ENCODE assay signal across 12 cellular contexts in the genomic region with DNA sequence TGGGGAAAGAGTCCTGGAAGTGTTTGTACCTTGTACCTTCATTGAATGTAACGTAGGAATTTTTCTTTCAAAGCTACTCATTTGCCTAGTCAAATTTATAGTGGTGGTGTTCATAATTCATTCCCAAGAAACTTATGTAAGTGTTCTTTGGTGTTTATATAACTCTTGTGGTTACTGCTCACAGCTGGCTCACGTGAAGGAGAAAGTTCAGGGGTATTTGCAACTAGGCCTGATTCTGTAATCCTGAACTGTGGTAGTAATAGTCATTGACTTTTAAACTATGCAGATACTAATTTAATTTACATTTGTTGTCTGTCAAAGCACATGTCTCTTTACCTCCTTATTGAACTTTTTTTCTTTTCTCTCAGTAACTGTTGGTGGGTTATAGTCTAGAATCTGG. TPM values are rescaled to one million over a fixed set of nuclear protein-coding genes. Genes with fewer than 3 reads are reported as not detected.
DNase-seq lines count a peak whose midpoint lies in the region; ATAC-seq, FAIRE-seq and TF ChIP-seq lines count a peak whose summit lies in the region.
"Had no signal": no experiment of that assay in that cellular context is flagged by ENCODE, and none has a peak within 500 bp of the region (broad histone marks: within the 10 kb centered on the region; RNA-seq: fewer than 3 reads in every experiment).

No MANE protein-coding gene starts in this region.

- no peaks in the 10 kb centered on the region for H3K9me3 Mint-ChIP-seq in nephron
- H3K9me3 Mint-ChIP-seq: activated CD4-positive, alpha-beta memory T cell treated with anti-CD3 and anti-CD28 coated beads, Interleukin-2, amount 10 ng/mL, durations not matched to agents 7 days and 5 days; activated naive CD8-positive, alpha-beta T cell treated with anti-CD3 and anti-CD28 coated beads for 36 hours had no signal

- no peak for DNase-seq in A549 (ENCODE audit: low read depth in 1 of 2, low spot score in 1 of 2)
- peak; percentile 63 for DNase-seq in LHCN-M2 (ENCODE audit: low read depth)
- no peak for DNase-seq in esophagus squamous epithelium (lab: John Stamatoyannopoulos, UW)
- no peak for DNase-seq in left colon
- no peak for DNase-seq in dorsolateral prefrontal cortex
- no peak for DNase-seq in adrenal gland
- DNase-seq: activated CD4-positive, alpha-beta memory T cell treated with anti-CD3 and anti-CD28 coated beads, Interleukin-2, amount 10 ng/mL, durations not matched to agents 7 days and 5 days; activated naive CD8-positive, alpha-beta T cell treated with anti-CD3 and anti-CD28 coated beads for 36 hours; NCI-H748 treated with DMSO at 0.1 percent for 48 hours had no signal

- H3K27me3 ChIP-seq in esophagus squamous epithelium (no peaks in the 10 kb centered on the region), dorsolateral prefrontal cortex (no peaks in the 10 kb centered on the region), adrenal gland (no peaks in the 10 kb centered on the region)

- TF ChIP-seq EP300 in A549 (IDR thresholded peaks at IDR 0.05): no peak

- TF ChIP-seq POLR2A in A549 (IDR thresholded peaks at IDR 0.05; ENCODE audit: low read length) (no peak), esophagus squamous epithelium (IDR thresholded peaks at IDR 0.05) (no peak), adrenal gland (IDR thresholded peaks at IDR 0.05) (no peak)

- ATAC-seq in A549 (no peak), left colon (no peak)
- no peak for ATAC-seq in activated CD4-positive, CD25-positive, alpha-beta regulatory T cell treated with anti-CD3 and anti-CD28 coated beads, Interleukin-2, amount 50 U/mL, for 24 hours

- H3K9me3 ChIP-seq in A549 (no peaks in the 10 kb centered on the region), esophagus squamous epithelium (no peaks in the 10 kb centered on the region), adrenal gland (replicated peaks in 1 of 3) (no peaks in the 10 kb centered on the region)

- peaks cover 3% of the 10 kb centered on the region for H3K36me3 Mint-ChIP-seq in nephron (ENCODE audit: low read depth)
- H3K36me3 Mint-ChIP-seq: activated naive CD8-positive, alpha-beta T cell treated with anti-CD3 and anti-CD28 coated beads for 36 hours had no signal

- CTCF ChIA-PET in A549 (lab: Yijun Ruan, JAX): no interaction called here

- H3K36me3 ChIP-seq in esophagus squamous epithelium: no peaks in the 10 kb centered on the region
- no peaks in the 10 kb centered on the region for H3K36me3 ChIP-seq in adrenal gland (replicated peaks in 1 of 2)

- 89% methylated on average over 2 of the region's 2 CpGs for whole genome bisulfite sequencing in A549 (ENCODE audit: missing lambda C conversion rate)
- WGBS in esophagus squamous epithelium, 2 donors: 29 to 49% methylated on average over 2 of the region's 2 CpGs
- 32 to 50% (median 38%) methylated on average over 2 of the region's 2 CpGs for WGBS in adrenal gland, 4 donors

- POLR2A ChIA-PET in A549 (lab: Yijun Ruan, JAX): no interaction called here

- peaks cover 17% of the 10 kb centered on the region for H3K4me1 ChIP-seq in A549
- H3K4me1 ChIP-seq in esophagus squamous epithelium: peaks cover 20 to 41% (median 31%) of the 10 kb centered on the region in 3 donors
- peaks cover 26 to 47% of the 10 kb centered on the region in 2 donors for H3K4me1 ChIP-seq in adrenal gland (replicated peaks in 1 of 2)

- peaks cover 27% of the 10 kb centered on the region for H3K4me1 Mint-ChIP-seq in nephron

- no peak overlapping the region for H3K27ac ChIP-seq in A549
- peak overlapping the region in 3 of 4 donors; percentile 73 to 82 (median 74) for H3K27ac ChIP-seq in esophagus squamous epithelium
- H3K27ac ChIP-seq in dorsolateral prefrontal cortex: peak overlapping the region in 5 of 59 donors; percentile 6 to 53 (median 38)
- H3K27ac ChIP-seq in adrenal gland: peak overlapping the region in 2 of 5 donors; percentile 21 to 50

- H3K27ac Mint-ChIP-seq in nephron: peak overlapping the region; percentile 30 to 83 (median 34)
- H3K27ac Mint-ChIP-seq: activated CD4-positive, alpha-beta memory T cell treated with anti-CD3 and anti-CD28 coated beads, Interleukin-2, amount 10 ng/mL, durations not matched to agents 7 days and 5 days; activated naive CD8-positive, alpha-beta T cell treated with anti-CD3 and anti-CD28 coated beads for 36 hours had no signal

- intact Hi-C loops in esophagus squamous epithelium (cut with DNase I) (no loop called here), left colon (cut with DNase I, micrococcal nuclease) (no loop called here), dorsolateral prefrontal cortex (cut with DNase I) (no loop called here), adrenal gland (cut with DNase I) (no loop called here)

- no peak for FAIRE-seq in A549 (lab: Jason Lieb, UNC)
- FAIRE-seq: endometrium had no signal

- no peak for TF ChIP-seq RAD21 in A549 (conservative IDR thresholded peaks at IDR 0.05 in 1 of 2, IDR thresholded peaks at IDR 0.05 in 1 of 2)

- no peak for TF ChIP-seq CTCF in A549 (IDR thresholded peaks at IDR 0.05)
- TF ChIP-seq CTCF in esophagus squamous epithelium (IDR thresholded peaks at IDR 0.05): no peak
- TF ChIP-seq CTCF in nephron (IDR thresholded peaks at IDR 0.05; ENCODE audit: unreplicated experiment in 3 of 3): no peak
- TF ChIP-seq CTCF in dorsolateral prefrontal cortex (IDR thresholded peaks at IDR 0.05 in 54 of 56, conservative IDR thresholded peaks at IDR 0.05 in 2 of 56; ENCODE audit: low read depth in 1 of 56, partially characterized antibody in 56 of 56): no peak
- no peak for TF ChIP-seq CTCF in adrenal gland (IDR thresholded peaks at IDR 0.05)

- no peak overlapping the region for H3K4me3 Mint-ChIP-seq in nephron
- H3K4me3 Mint-ChIP-seq: activated CD4-positive, alpha-beta memory T cell treated with anti-CD3 and anti-CD28 coated beads, Interleukin-2, amount 10 ng/mL, durations not matched to agents 7 days and 5 days; activated naive CD8-positive, alpha-beta T cell treated with anti-CD3 and anti-CD28 coated beads for 36 hours had no signal

- H3K27me3 Mint-ChIP-seq in nephron (ENCODE audit: low read depth): no peaks in the 10 kb centered on the region
- H3K27me3 Mint-ChIP-seq: activated CD4-positive, alpha-beta memory T cell treated with anti-CD3 and anti-CD28 coated beads, Interleukin-2, amount 10 ng/mL, durations not matched to agents 7 days and 5 days; activated naive CD8-positive, alpha-beta T cell treated with anti-CD3 and anti-CD28 coated beads for 36 hours had no signal

- H3K4me3 ChIP-seq in A549: no peak overlapping the region
- H3K4me3 ChIP-seq in esophagus squamous epithelium: no peak overlapping the region
- H3K4me3 ChIP-seq in dorsolateral prefrontal cortex: no peak overlapping the region
- no peak overlapping the region for H3K4me3 ChIP-seq in adrenal gland

- H3K4me2 ChIP-seq in A549: peak overlapping the region; percentile 27; the same call in 1 of the 3 replicates

TF ChIP-seq in A549, 52 proteins besides CTCF, POLR2A, EP300 and RAD21:
- TF ChIP-seq CHD2 (IDR thresholded peaks at IDR 0.05; ENCODE audit: low read length, partially characterized antibody): no peak
- TF ChIP-seq ESRRA (IDR thresholded peaks at IDR 0.05; ENCODE audit: borderline replicate concordance, low read length): no peak
- no peak for TF ChIP-seq BHLHE40 (IDR thresholded peaks at IDR 0.05; ENCODE audit: low read depth, low read length)
- TF ChIP-seq CBX8 (IDR thresholded peaks at IDR 0.05): no peak
- no peak for TF ChIP-seq MAX (IDR thresholded peaks at IDR 0.05)
- TF ChIP-seq NFE2L2 (conservative IDR thresholded peaks at IDR 0.05; ENCODE audit: low read length): no peak
- TF ChIP-seq FOSB (CRISPR knock-in tag; IDR thresholded peaks at IDR 0.05): no peak
- TF ChIP-seq RARB (CRISPR knock-in tag; IDR thresholded peaks at IDR 0.05): no peak
- no peak for TF ChIP-seq BCL3 (IDR thresholded peaks at IDR 0.05)
- no peak for TF ChIP-seq ZFP36 (IDR thresholded peaks at IDR 0.05; ENCODE audit: borderline replicate concordance, partially characterized antibody)
- TF ChIP-seq ZSCAN20 (CRISPR knock-in tag; IDR thresholded peaks at IDR 0.05): no peak
- TF ChIP-seq SMC3 (IDR thresholded peaks at IDR 0.05): no peak
- no peak for TF ChIP-seq MYC (IDR thresholded peaks at IDR 0.05; ENCODE audit: borderline replicate concordance, low read length)
- TF ChIP-seq RFX5 (IDR thresholded peaks at IDR 0.05): no peak
- TF ChIP-seq HOXB5 (CRISPR knock-in tag; IDR thresholded peaks at IDR 0.05): no peak
- TF ChIP-seq HDAC2 (IDR thresholded peaks at IDR 0.05): no peak
- TF ChIP-seq, protein P1, sequence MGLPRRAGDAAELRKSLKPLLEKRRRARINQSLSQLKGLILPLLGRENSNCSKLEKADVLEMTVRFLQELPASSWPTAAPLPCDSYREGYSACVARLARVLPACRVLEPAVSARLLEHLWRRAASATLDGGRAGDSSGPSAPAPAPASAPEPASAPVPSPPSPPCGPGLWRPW (IDR thresholded peaks at IDR 0.05): no peak
- no peak for TF ChIP-seq RCOR1 (IDR thresholded peaks at IDR 0.05; ENCODE audit: low read depth, low read length)
- no peak for TF ChIP-seq SREBF2 (IDR thresholded peaks at IDR 0.05)
- TF ChIP-seq CEBPB (IDR thresholded peaks at IDR 0.05): no peak

RNA-seq across cellular contexts. Expression of gene TEX264, which starts 50.5 kb away (rescaled TPM):
- polyA plus RNA-seq in A549 (2011; rRNA removed) (47.9 and 59.3 TPM in 2 replicates), A549 (2017; fragmentation: RNase III; extraction: RNeasy Plus Mini Kit Qiagen cat#74134 plus additional on column Dnase treatment) (50.7 to 55.3 TPM (median 54.7 TPM) in 3 replicates), adrenal gland (100 to 1,000 TPM; 121 to 174 (median 126) TPM)
- polyA plus RNA-seq in A549 (2012; cell fraction: cytosol; rRNA removed): 70.9 and 82.3 TPM in 2 replicates
- polyA plus RNA-seq in A549 (2012; cell fraction: nucleus; rRNA removed): 91.1 and 103 TPM in 2 replicates
- polyA minus RNA-seq in A549 (2011; rRNA and poly(A)+ RNA removed): 86.9 and 91.3 TPM in 2 replicates
- total RNA-seq in LHCN-M2 (2014; rRNA removed) (72.7 and 79.6 TPM in 2 replicates), esophagus squamous epithelium (10 to 100 TPM; 39.9 to 65.0 (median 57.3) TPM), left colon (10 to 100 TPM; 67.6 to 68.0 TPM), dorsolateral prefrontal cortex (10 to 100 TPM; 26.0 to 48.6 (median 36.4) TPM), adrenal gland (100 to 1,000 TPM in 6 of 8 donors, 10 to 100 TPM in 2; 64.7 to 207 (median 138) TPM)
- 63.8 TPM for polyA plus RNA-seq in LHCN-M2 (2012)

Comparison
In these comparisons a context has a peak if more than half of its experiments do, and no peak if none do; other contexts are left out.
1. H3K27ac ChIP-seq: peak in esophagus squamous epithelium (3 of 4); none in A549 (0 of 2).